Comparison of ENCODE assay signal across 12 cellular contexts in genomic region chr2:46308081-46308480, GRCh38. TPM values are rescaled to one million over a fixed set of nuclear protein-coding genes. Genes with fewer than 3 reads are reported as not detected.
DNase-seq lines count a peak whose midpoint lies in the region; ATAC-seq and TF ChIP-seq lines count a peak whose summit lies in the region.
"Had no signal": no experiment of that assay in that cellular context is flagged by ENCODE, and none has a peak within 500 bp of the region (broad histone marks: within the 10 kb centered on the region; RNA-seq: fewer than 3 reads in every experiment).

No MANE protein-coding gene starts in this region.

- intact Hi-C loops in esophagus squamous epithelium (cut with DNase I) = loop anchor here (10.0 kb wide), 1 partner anchor 57 kb away; no protein-coding TSS in a partner anchor
- intact Hi-C loops in activated CD4-positive, alpha-beta memory T cell treated with anti-CD3 and anti-CD28 coated beads for 36 hours (cut with micrococcal nuclease) = no loop called here

- H3K4me3 ChIP-seq in esophagus squamous epithelium (no peak overlapping the region), parathyroid adenoma (ENCODE audit: low read depth, low read length) (no peak overlapping the region)
- H3K4me3 ChIP-seq: GM12878 had no signal

- H3K79me2 ChIP-seq in parathyroid adenoma = peaks cover 55% of the 10 kb centered on the region

- TF ChIP-seq CTCF in esophagus squamous epithelium (IDR thresholded peaks at IDR 0.05) = no peak
- TF ChIP-seq CTCF in parathyroid adenoma (IDR thresholded peaks at IDR 0.05) = no peak

- peak; percentile 34 for DNase-seq in Ammon's horn (ENCODE audit: low spot score)
- peak; percentile 36 for DNase-seq in NCI-H2029 treated with DMSO at 0.1 percent for 48 hours (lab: John Stamatoyannopoulos, UW)
- no peak for DNase-seq in esophagus squamous epithelium (lab: John Stamatoyannopoulos, UW)
- DNase-seq in activated CD4-positive, alpha-beta memory T cell treated with anti-CD3 and anti-CD28 coated beads for 36 hours = no peak
- DNase-seq in amniotic stem cell (lab: John Stamatoyannopoulos, UW) = no peak
- no peak for DNase-seq in KBM-7
- DNase-seq: activated CD8-positive, alpha-beta T cell treated with anti-CD3 and anti-CD28 coated beads for 36 hours; activated gamma-delta T cell treated with Interleukin-2 at 50 U/mL for 16 hours; DND-41 had no signal

- H3K4me1 Mint-ChIP-seq in activated CD4-positive, alpha-beta memory T cell treated with anti-CD3 and anti-CD28 coated beads for 36 hours (ENCODE audit: low read depth) = peaks cover 27% of the 10 kb centered on the region

- POLR2A ChIA-PET in activated CD4-positive, alpha-beta memory T cell treated with anti-CD3 and anti-CD28 coated beads for 36 hours (lab: Charles Lee) = interaction anchor here (0.6 kb wide), 1 partner anchor 228 kb away, joined by 3 read pairs; no protein-coding TSS in a partner anchor

- H3K9me3 Mint-ChIP-seq in activated CD4-positive, alpha-beta memory T cell treated with anti-CD3 and anti-CD28 coated beads for 36 hours = peaks cover 2% of the 10 kb centered on the region
- H3K9me3 Mint-ChIP-seq: activated CD8-positive, alpha-beta T cell treated with anti-CD3 and anti-CD28 coated beads for 36 hours had no signal

- H3K27ac ChIP-seq in esophagus squamous epithelium (peak overlapping the region in 3 of 4 donors; percentile 56 to 83 (median 68)), parathyroid adenoma (peak overlapping the region; percentile 46)

- H3K4me1 ChIP-seq in esophagus squamous epithelium (peaks cover 33 to 100% (median 88%) of the 10 kb centered on the region in 3 donors), parathyroid adenoma (peaks cover 29% of the 10 kb centered on the region)

- H3K9ac ChIP-seq in parathyroid adenoma = no peak overlapping the region

- no peak overlapping the region for H3K4me3 Mint-ChIP-seq in activated CD4-positive, alpha-beta memory T cell treated with anti-CD3 and anti-CD28 coated beads for 36 hours
- H3K4me3 Mint-ChIP-seq: activated CD8-positive, alpha-beta T cell treated with anti-CD3 and anti-CD28 coated beads for 36 hours had no signal

- H3K9me3 ChIP-seq in esophagus squamous epithelium = no peaks in the 10 kb centered on the region
- H3K9me3 ChIP-seq in parathyroid adenoma (ENCODE audit: control insufficient read depth, low read length) = no peaks in the 10 kb centered on the region

- H3K27me3 ChIP-seq in esophagus squamous epithelium (no peaks in the 10 kb centered on the region), parathyroid adenoma (ENCODE audit: control insufficient read depth, insufficient read depth, low read length) (no peaks in the 10 kb centered on the region)

- CTCF ChIA-PET in activated CD4-positive, alpha-beta memory T cell treated with anti-CD3 and anti-CD28 coated beads for 36 hours (lab: Charles Lee) = no interaction called here

- 40 to 62% methylated on average over 2 of the region's 2 CpGs for WGBS in esophagus squamous epithelium, 2 donors

- peaks cover 34% of the 10 kb centered on the region for H3K27me3 Mint-ChIP-seq in activated CD4-positive, alpha-beta memory T cell treated with anti-CD3 and anti-CD28 coated beads for 36 hours

- ATAC-seq in GM18873 (IDR thresholded peaks at IDR 0.05; ENCODE audit: low FRiP score, unreplicated experiment) = no peak
- ATAC-seq: activated CD8-positive, alpha-beta T cell treated with anti-CD3 and anti-CD28 coated beads for 36 hours; GM12878 had no signal

- TF ChIP-seq POLR2A in esophagus squamous epithelium (IDR thresholded peaks at IDR 0.05) = no peak

- H3K36me3 Mint-ChIP-seq in activated CD4-positive, alpha-beta memory T cell treated with anti-CD3 and anti-CD28 coated beads for 36 hours = peaks cover 5% of the 10 kb centered on the region

- H3K27ac Mint-ChIP-seq in activated CD4-positive, alpha-beta memory T cell treated with anti-CD3 and anti-CD28 coated beads for 36 hours = no peak overlapping the region
- H3K27ac Mint-ChIP-seq: activated CD8-positive, alpha-beta T cell treated with anti-CD3 and anti-CD28 coated beads for 36 hours had no signal

- H2AFZ ChIP-seq in parathyroid adenoma = no peak overlapping the region

- in situ Hi-C loops in KBM-7 (cut with MboI; ENCODE audit: low pct_unique_long_range_greater_than_20kb, low sequenced_read_pairs) = no loop called here

- peak overlapping the region; percentile 24 for H3K4me2 ChIP-seq in parathyroid adenoma (ENCODE audit: low read length)

- H3K36me3 ChIP-seq in esophagus squamous epithelium (no peaks in the 10 kb centered on the region), parathyroid adenoma (ENCODE audit: control insufficient read depth, insufficient read depth, low read length) (no peaks in the 10 kb centered on the region)

RNA-seq across cellular contexts. Expression of gene EPAS1, which starts 10.9 kb away (rescaled TPM):
- 100 to 1,000 TPM in 2 of 4 donors, 10 to 100 TPM in 2; 86.7 to 151 (median 105) TPM for total RNA-seq in esophagus squamous epithelium
- 10 to 100 TPM; 51.0 to 54.6 TPM for total RNA-seq in activated CD4-positive, alpha-beta memory T cell treated with anti-CD3 and anti-CD28 coated beads for 36 hours

Comparison
In these comparisons a context has a peak if more than half of its experiments do, and no peak if none do; other contexts are left out.
1. DNase-seq: peak in Ammon's horn (single experiment) and NCI-H2029 treated with DMSO at 0.1 percent for 48 hours (single experiment); none in esophagus squamous epithelium (single experiment), activated CD4-positive, alpha-beta memory T cell treated with anti-CD3 and anti-CD28 coated beads for 36 hours (single experiment), amniotic stem cell (single experiment) and KBM-7 (single experiment).